Comparison of ENCODE assay signal across 1 cellular context in genomic region chr6:111835807-111836206, GRCh38.
TF ChIP-seq lines count a peak whose summit lies in the region.

No MANE protein-coding gene starts in this region.

TF ChIP-seq in HEK293, 187 proteins besides CTCF, POLR2A, EP300 and RAD21 (continued from another document):
- TF ChIP-seq PRDM10 (tag by site-specific recombination; IDR thresholded peaks at IDR 0.05) (no peak), ZNF677 (tag by site-specific recombination; IDR thresholded peaks at IDR 0.05) (no peak), GLI4 (tag by site-specific recombination; IDR thresholded peaks at IDR 0.05) (no peak), ZNF473 (tag by site-specific recombination; IDR thresholded peaks at IDR 0.05) (no peak), PRDM1 (tag by site-specific recombination; IDR thresholded peaks at IDR 0.05) (peak; percentile 87), ZNF10 (tag by site-specific recombination; IDR thresholded peaks at IDR 0.05) (no peak)
